ENCODE assay signal across 8 cellular contexts in the genomic region with DNA sequence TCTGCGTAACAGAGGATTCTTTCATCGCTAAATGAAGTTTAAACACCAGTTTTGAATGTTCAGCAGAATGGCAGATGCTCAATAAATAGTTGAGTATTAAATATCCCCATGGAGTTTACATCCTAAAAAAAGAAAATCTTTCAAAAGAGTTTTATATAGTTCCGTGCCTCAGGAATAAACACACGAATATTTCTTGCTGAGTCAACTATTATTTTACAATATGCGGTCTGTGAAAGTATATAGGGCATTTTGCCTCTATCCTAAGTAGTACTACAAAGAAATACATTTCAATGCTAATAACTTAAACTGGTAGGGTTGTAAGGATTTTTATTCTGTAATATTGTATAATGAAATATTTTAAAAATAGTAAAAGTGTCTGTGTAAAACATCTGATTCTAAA. TPM values are rescaled to one million over a fixed set of nuclear protein-coding genes. Genes with fewer than 3 reads are reported as not detected.
DNase-seq lines count a peak whose midpoint lies in the region; ATAC-seq, FAIRE-seq and TF ChIP-seq lines count a peak whose summit lies in the region.

No MANE protein-coding gene starts in this region.

- intact Hi-C loops in Caco-2 (cut with micrococcal nuclease; ENCODE audit: unreplicated experiment) (loop anchor here (1.0 to 10.0 kb wide), 5 partner anchors 19 to 725 kb away; partner anchors contain the start of genes ABCB1 and DMTF1), pancreas (cut with DNase I) (no loop called here)

- no peaks in the 10 kb centered on the region; the same call in 1 of the 2 replicates for H4K20me1 ChIP-seq in OCI-LY1 (ENCODE audit: insufficient read depth, low read length)

- H3K27me3 Mint-ChIP-seq in Caco-2 (ENCODE audit: insufficient read depth, unreplicated experiment): no peaks in the 10 kb centered on the region
- no peaks in the 10 kb centered on the region for H3K27me3 Mint-ChIP-seq in endothelial cell (ENCODE audit: unreplicated experiment)

- H3K36me3 ChIP-seq in Caco-2 (ENCODE audit: control insufficient read depth, insufficient read depth, low read length) (no peaks in the 10 kb centered on the region; the same call in 1 of the 2 replicates), OCI-LY1 (ENCODE audit: insufficient read depth, low read length) (peaks cover 60% of the 10 kb centered on the region), pancreas (no peaks in the 10 kb centered on the region)

- H2AFZ ChIP-seq in OCI-LY1 (ENCODE audit: low read length): no peak overlapping the region

- ATAC-seq in pancreas (no peak), GM18909 (IDR thresholded peaks at IDR 0.05; ENCODE audit: poor library complexity, unreplicated experiment) (no peak), GM19452 (IDR thresholded peaks at IDR 0.05; ENCODE audit: unreplicated experiment) (no peak), GM18868 (IDR thresholded peaks at IDR 0.05; ENCODE audit: unreplicated experiment) (no peak)

- no peaks in the 10 kb centered on the region for H3K9me3 Mint-ChIP-seq in Caco-2 (ENCODE audit: unreplicated experiment)
- H3K9me3 Mint-ChIP-seq in endothelial cell (ENCODE audit: unreplicated experiment): no peaks in the 10 kb centered on the region

- H3K4me3 Mint-ChIP-seq in Caco-2 (ENCODE audit: unreplicated experiment): peak overlapping the region; percentile 70
- H3K4me3 Mint-ChIP-seq in endothelial cell (ENCODE audit: unreplicated experiment): peak overlapping the region; percentile 96

- H3K9ac ChIP-seq in OCI-LY1 (ENCODE audit: low read length): peak overlapping the region; percentile 96

- CTCF ChIA-PET in Caco-2 (lab: Charles Lee): interaction anchor here (1.2 kb wide), 1 partner anchor 9 kb away, joined by 3 read pairs; no protein-coding TSS in a partner anchor

- BruUV-seq in Caco-2 (replicated peaks; lab: Mats Ljungman, UMichigan): no TSS peak

- H3K27me3 ChIP-seq in Caco-2 (replicated peaks; ENCODE audit: control insufficient read depth, insufficient read depth, low read length) (no peaks in the 10 kb centered on the region), OCI-LY1 (ENCODE audit: insufficient read depth, low read length) (no peaks in the 10 kb centered on the region), pancreas (no peaks in the 10 kb centered on the region)

- H3K27ac ChIP-seq in OCI-LY1 (ENCODE audit: low read depth, low read length, poor library complexity, severe bottlenecking) (peak overlapping the region; percentile 93), pancreas (peak overlapping the region in 2 of 4 donors; percentile 85 to 97)

- peaks cover 29% of the 10 kb centered on the region for H3K36me3 Mint-ChIP-seq in Caco-2 (ENCODE audit: insufficient read depth, unreplicated experiment)
- peaks cover 7% of the 10 kb centered on the region for H3K36me3 Mint-ChIP-seq in endothelial cell (ENCODE audit: low read depth, unreplicated experiment)

- H3K4me1 ChIP-seq in Caco-2 (peaks cover 20% of the 10 kb centered on the region), OCI-LY1 (ENCODE audit: insufficient read depth, low read length, severe bottlenecking) (peaks cover 49% of the 10 kb centered on the region), pancreas (peaks cover 0 to 25% (median 5%) of the 10 kb centered on the region in 3 donors)

- no peak for DNase-seq in Caco-2
- DNase-seq in endothelial cell (ENCODE audit: low spot score): no peak
- DNase-seq in pancreas: no peak
- no peak for DNase-seq in activated effector memory CD4-positive, alpha-beta T cell treated with anti-CD3 and anti-CD28 coated beads, Interleukin-2, amount 50 U/mL, for 16 hours

- FAIRE-seq in pancreas (lab: Jason Lieb, UNC): peak; percentile 13

- peak overlapping the region; percentile 99 for H3K27ac Mint-ChIP-seq in Caco-2 (ENCODE audit: unreplicated experiment)
- H3K27ac Mint-ChIP-seq in endothelial cell (ENCODE audit: unreplicated experiment): no peak overlapping the region

- H3K9me3 ChIP-seq in Caco-2 (no peaks in the 10 kb centered on the region), OCI-LY1 (ENCODE audit: low read length) (peaks cover 3% of the 10 kb centered on the region; the same call in 1 of the 2 replicates), pancreas (no peaks in the 10 kb centered on the region)

- H3K4me2 ChIP-seq in OCI-LY1 (ENCODE audit: low read length): peak overlapping the region; percentile 84

- POLR2A ChIA-PET in Caco-2 (lab: Charles Lee): no interaction called here

- 12 to 13% methylated on average over 5 of the region's 5 CpGs for WGBS in pancreas, 2 donors

- H3K4me1 Mint-ChIP-seq in Caco-2 (ENCODE audit: low read depth, unreplicated experiment) (peaks cover 26% of the 10 kb centered on the region), endothelial cell (ENCODE audit: unreplicated experiment) (peaks cover 22% of the 10 kb centered on the region)

- no peaks in the 10 kb centered on the region for H3K9me2 ChIP-seq in OCI-LY1 (ENCODE audit: low read depth, low read length)

- TF ChIP-seq CTCF in Caco-2 (IDR thresholded peaks at IDR 0.05; ENCODE audit: insufficient read depth in 1 of 2, low read depth in 1 of 2, low read length in 1 of 2, severe bottlenecking in 1 of 2, unreplicated experiment in 1 of 2) (no peak), OCI-LY1 (IDR thresholded peaks at IDR 0.05; ENCODE audit: low read length) (no peak), endothelial cell (IDR thresholded peaks at IDR 0.05; ENCODE audit: unreplicated experiment) (no peak), pancreas (IDR thresholded peaks at IDR 0.05) (no peak)

- H3K4me3 ChIP-seq in Caco-2 (ENCODE audit: low read depth, low read length): peak overlapping the region; percentile 61
- peak overlapping the region; percentile 87 for H3K4me3 ChIP-seq in OCI-LY1 (ENCODE audit: low read depth, low read length, poor library complexity, severe bottlenecking)
- peak overlapping the region in 3 of 4 donors; percentile 66 to 84 (median 72) for H3K4me3 ChIP-seq in pancreas

- peaks cover 88% of the 10 kb centered on the region for H3K79me2 ChIP-seq in OCI-LY1 (ENCODE audit: insufficient read depth, low read length)

- no peaks in the 10 kb centered on the region for H3F3A ChIP-seq in OCI-LY1 (ENCODE audit: insufficient read depth, low read length)

RNA-seq across cellular contexts. Expression of gene DBF4, which starts 1.3 kb away (rescaled TPM):
- total RNA-seq in Caco-2 (2022) (55.0 and 62.8 TPM in 2 replicates), endothelial cell (ENCODE audit: unreplicated experiment) (19.6 TPM), pancreas (1 to 10 TPM; 2.3 to 4.4 (median 3.8) TPM)
- polyA plus RNA-seq in pancreas: 1 to 10 TPM; 3.1 to 3.2 TPM

RNA-seq across cellular contexts. Expression of gene SLC25A40, which starts 1.5 kb away (rescaled TPM):
- total RNA-seq in Caco-2 (2022): 21.1 and 21.8 TPM in 2 replicates
- 27.7 TPM for total RNA-seq in endothelial cell (ENCODE audit: unreplicated experiment)
- 10 to 100 TPM in 1 of 6 donors, 1 to 10 TPM in 5; 5.3 to 13.1 (median 8.8) TPM for total RNA-seq in pancreas
- 1 to 10 TPM; 2.7 to 6.4 TPM for polyA plus RNA-seq in pancreas

RNA-seq across cellular contexts. Expression of gene ADAM22, which starts 56.4 kb away (rescaled TPM):
- total RNA-seq in Caco-2 (2022): 10.1 and 15.7 TPM in 2 replicates
- 14.6 TPM for total RNA-seq in endothelial cell (ENCODE audit: unreplicated experiment)
- 1 to 10 TPM in 3 of 6 donors, under 1 TPM in 3; 0.65 to 2.8 (median 0.93) TPM for total RNA-seq in pancreas
- polyA plus RNA-seq in pancreas: 1 to 10 TPM in 1 of 2 donors, under 1 TPM in 1; 0.30 to 1.0 TPM
